1 cellular context compared by ENCODE assay signal in genomic region chr4:162869157-162869556, GRCh38.
TF ChIP-seq lines count a peak whose summit lies in the region.

No MANE protein-coding gene starts in this region.

TF ChIP-seq in HepG2, 621 proteins besides CTCF, POLR2A, EP300 and RAD21 (continued from another document):
- TF ChIP-seq, protein P1, sequence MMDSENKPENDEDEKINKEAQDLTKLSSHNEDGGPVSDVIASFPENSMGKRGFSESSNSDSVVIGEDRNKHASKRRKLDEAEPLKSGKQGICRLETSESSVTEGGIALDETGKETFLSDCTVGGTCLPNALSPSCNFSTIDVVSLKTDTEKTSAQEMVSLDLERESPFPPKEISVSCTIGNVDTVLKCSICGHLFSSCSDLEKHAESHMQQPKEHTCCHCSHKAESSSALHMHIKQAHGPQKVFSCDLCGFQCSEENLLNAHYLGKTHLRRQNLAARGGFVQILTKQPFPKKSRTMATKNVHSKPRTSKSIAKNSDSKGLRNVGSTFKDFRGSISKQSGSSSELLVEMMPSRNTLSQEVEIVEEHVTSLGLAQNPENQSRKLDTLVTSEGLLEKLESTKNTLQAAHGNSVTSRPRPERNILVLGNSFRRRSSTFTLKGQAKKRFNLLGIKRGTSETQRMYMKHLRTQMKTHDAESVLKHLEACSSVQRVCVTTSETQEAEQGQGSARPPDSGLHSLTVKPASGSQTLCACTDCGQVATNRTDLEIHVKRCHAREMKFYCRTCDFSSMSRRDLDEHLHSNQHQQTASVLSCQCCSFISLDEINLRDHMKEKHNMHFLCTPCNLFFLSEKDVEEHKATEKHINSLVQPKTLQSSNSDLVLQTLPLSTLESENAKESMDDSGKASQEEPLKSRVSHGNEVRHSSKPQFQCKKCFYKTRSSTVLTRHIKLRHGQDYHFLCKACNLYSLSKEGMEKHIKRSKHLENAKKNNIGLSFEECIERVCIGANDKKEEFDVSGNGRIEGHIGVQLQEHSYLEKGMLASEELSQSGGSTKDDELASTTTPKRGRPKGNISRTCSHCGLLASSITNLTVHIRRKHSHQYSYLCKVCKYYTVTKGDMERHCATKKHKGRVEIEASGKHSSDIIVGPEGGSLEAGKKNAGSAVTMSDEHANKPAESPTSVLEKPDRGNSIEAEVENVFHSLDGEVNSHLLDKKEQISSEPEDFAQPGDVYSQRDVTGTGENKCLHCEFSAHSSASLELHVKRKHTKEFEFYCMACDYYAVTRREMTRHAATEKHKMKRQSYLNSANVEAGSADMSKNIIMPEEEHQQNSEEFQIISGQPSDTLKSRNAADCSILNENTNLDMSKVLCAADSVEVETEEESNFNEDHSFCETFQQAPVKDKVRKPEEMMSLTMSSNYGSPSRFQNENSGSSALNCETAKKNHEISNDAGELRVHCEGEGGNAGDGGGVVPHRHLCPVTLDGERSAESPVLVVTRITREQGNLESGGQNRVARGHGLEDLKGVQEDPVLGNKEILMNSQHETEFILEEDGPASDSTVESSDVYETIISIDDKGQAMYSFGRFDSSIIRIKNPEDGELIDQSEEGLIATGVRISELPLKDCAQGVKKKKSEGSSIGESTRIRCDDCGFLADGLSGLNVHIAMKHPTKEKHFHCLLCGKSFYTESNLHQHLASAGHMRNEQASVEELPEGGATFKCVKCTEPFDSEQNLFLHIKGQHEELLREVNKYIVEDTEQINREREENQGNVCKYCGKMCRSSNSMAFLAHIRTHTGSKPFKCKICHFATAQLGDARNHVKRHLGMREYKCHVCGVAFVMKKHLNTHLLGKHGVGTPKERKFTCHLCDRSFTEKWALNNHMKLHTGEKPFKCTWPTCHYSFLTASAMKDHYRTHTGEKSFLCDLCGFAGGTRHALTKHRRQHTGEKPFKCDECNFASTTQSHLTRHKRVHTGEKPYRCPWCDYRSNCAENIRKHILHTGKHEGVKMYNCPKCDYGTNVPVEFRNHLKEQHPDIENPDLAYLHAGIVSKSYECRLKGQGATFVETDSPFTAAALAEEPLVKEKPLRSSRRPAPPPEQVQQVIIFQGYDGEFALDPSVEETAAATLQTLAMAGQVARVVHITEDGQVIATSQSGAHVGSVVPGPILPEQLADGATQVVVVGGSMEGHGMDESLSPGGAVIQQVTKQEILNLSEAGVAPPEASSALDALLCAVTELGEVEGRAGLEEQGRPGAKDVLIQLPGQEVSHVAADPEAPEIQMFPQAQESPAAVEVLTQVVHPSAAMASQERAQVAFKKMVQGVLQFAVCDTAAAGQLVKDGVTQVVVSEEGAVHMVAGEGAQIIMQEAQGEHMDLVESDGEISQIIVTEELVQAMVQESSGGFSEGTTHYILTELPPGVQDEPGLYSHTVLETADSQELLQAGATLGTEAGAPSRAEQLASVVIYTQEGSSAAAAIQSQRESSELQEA (CRISPR knock-in tag; IDR thresholded peaks at IDR 0.05; ENCODE audit: not compliant biosample characterization): no peak
